Comparison of ENCODE assay signal across 16 cellular contexts in genomic region chr17:35734396-35734795, GRCh38. TPM values are rescaled to one million over a fixed set of nuclear protein-coding genes. Genes with fewer than 3 reads are reported as not detected.
DNase-seq lines count a peak whose midpoint lies in the region; ATAC-seq and TF ChIP-seq lines count a peak whose summit lies in the region.
"Had no signal": no experiment of that assay in that cellular context is flagged by ENCODE, and none has a peak within 500 bp of the region (broad histone marks: within the 10 kb centered on the region; RNA-seq: fewer than 3 reads in every experiment).

No MANE protein-coding gene starts in this region.

- H3K4me2 ChIP-seq in osteoblast (ENCODE audit: insufficient read depth, low read length): no peak overlapping the region

- H3K4me1 ChIP-seq in osteoblast (ENCODE audit: insufficient read depth, low read length): peaks cover 6% of the 10 kb centered on the region

- TF ChIP-seq CTCF in osteoblast (IDR thresholded peaks at IDR 0.05; ENCODE audit: extremely low read depth, low read depth, low read length): no peak

- H4K20me1 ChIP-seq in osteoblast (ENCODE audit: insufficient read depth, low read length): peaks cover 5% of the 10 kb centered on the region

- DNase-seq in H7 (peak; percentile 23), islet precursor cell (peak; percentile 40), osteoblast (ENCODE audit: insufficient read length, low spot score, missing footprints) (peak; percentile 78), RPMI8226 (no peak)
- no peak for DNase-seq in activated CD4-positive, alpha-beta T cell treated with anti-CD3 and anti-CD28 coated beads, Interleukin-2, amount 50 U/mL, for 4 hours
- DNase-seq: C1 segment of cervical spinal cord; Calu3; CD4-positive, alpha-beta memory T cell; COR-L47; DMS53; DND-41; GOT3; HCEC 1CT had no signal

- no peak overlapping the region for H2AFZ ChIP-seq in osteoblast (ENCODE audit: low read length)

- H3K9me3 ChIP-seq in osteoblast (ENCODE audit: low read depth, low read length): no peaks in the 10 kb centered on the region

- H3K4me3 ChIP-seq in H7 (ENCODE audit: insufficient read depth, low read depth, low read length) (no peak overlapping the region), osteoblast (ENCODE audit: insufficient read depth, low read length) (no peak overlapping the region)

- no peak for ATAC-seq in SK-N-SH treated with all-trans-retinoic acid at 6 μM for 48 hours

- no peak overlapping the region for H3K27ac ChIP-seq in osteoblast (ENCODE audit: low read depth, low read length)

- H3K36me3 ChIP-seq in H7 (replicated peaks; ENCODE audit: control insufficient read depth, insufficient read depth, low read length) (no peaks in the 10 kb centered on the region), osteoblast (ENCODE audit: insufficient read depth, low read length) (no peaks in the 10 kb centered on the region)

- no peaks in the 10 kb centered on the region for H3K79me2 ChIP-seq in osteoblast (ENCODE audit: insufficient read depth, low read length)

- H3K27me3 ChIP-seq in H7 (ENCODE audit: control insufficient read depth, insufficient read depth, low read length) (peaks cover 13% of the 10 kb centered on the region; the same call in 1 of the 2 replicates), osteoblast (ENCODE audit: insufficient read depth, low read length) (peaks cover 12% of the 10 kb centered on the region)

TF ChIP-seq in SK-N-SH treated with all-trans-retinoic acid at 6 μM for 48 hours, 23 proteins besides CTCF, POLR2A, EP300 and RAD21:
- TF ChIP-seq ZFP3 (CRISPR knock-in tag; IDR thresholded peaks at IDR 0.05) (no peak), GLIS3 (CRISPR knock-in tag; IDR thresholded peaks at IDR 0.05) (no peak), ARNTL (CRISPR knock-in tag; IDR thresholded peaks at IDR 0.05; ENCODE audit: borderline replicate concordance, low read depth) (no peak), CSRNP3 (CRISPR knock-in tag; IDR thresholded peaks at IDR 0.05) (no peak)

RNA-seq across cellular contexts. Expression of gene RASL10B, which starts 3.0 kb away (rescaled TPM):
- total RNA-seq in H7 (2014; rRNA removed; shearing (Covaris generic)): 13.8 and 16.9 TPM in 2 replicates
- total RNA-seq in osteoblast: 2.7 and 4.0 TPM in 2 replicates

RNA-seq across cellular contexts. Expression of gene GAS2L2, which starts 18.6 kb away (rescaled TPM):
- 0.10 TPM in 1 of 2 replicates, not detected in the other for total RNA-seq in H7 (2014; rRNA removed; shearing (Covaris generic))
- total RNA-seq in osteoblast: not detected in 2 replicates
- total RNA-seq: A172, A673, Calu3 had no signal

RNA-seq across cellular contexts. Expression of gene C17orf50, which starts 26.3 kb away (rescaled TPM):
- total RNA-seq in H7 (2014; rRNA removed; shearing (Covaris generic)): not detected in 2 replicates
- not detected in 2 replicates for total RNA-seq in osteoblast
- total RNA-seq: A172; A673; Calu3; CD4-positive, alpha-beta memory T cell had no signal

Comparison
In these comparisons a context has a peak if more than half of its experiments do, and no peak if none do; other contexts are left out.
1. DNase-seq: peak in H7 (single experiment), islet precursor cell (single experiment) and osteoblast (single experiment); none in RPMI8226 (single experiment) and activated CD4-positive, alpha-beta T cell treated with anti-CD3 and anti-CD28 coated beads, Interleukin-2, amount 50 U/mL, for 4 hours (0 of 2).